Comparison of ENCODE assay signal across 8 cellular contexts in genomic region chr15:42921049-42921731, GRCh38. TPM values are rescaled to one million over a fixed set of nuclear protein-coding genes. Genes with fewer than 3 reads are reported as not detected.
A peak's percentile ranks its signal among the peaks of the same experiment; 100 is the strongest.
DNase-seq lines count a peak whose midpoint lies in the region; ATAC-seq, FAIRE-seq and TF ChIP-seq lines count a peak whose summit lies in the region.

No MANE protein-coding gene starts in this region.

- H3K27ac Mint-ChIP-seq in activated CD8-positive, alpha-beta T cell treated with anti-CD3 and anti-CD28 coated beads for 36 hours = peak overlapping the region; percentile 91

- POLR2A ChIA-PET in activated CD8-positive, alpha-beta T cell treated with anti-CD3 and anti-CD28 coated beads for 36 hours (lab: Charles Lee) = interaction anchor here (0.9 kb wide), 1 partner anchor 185 kb away, joined by 4 read pairs; the partner anchor contains the start of gene CDAN1
- POLR2A ChIA-PET in endothelial cell of umbilical vein (lab: Charles Lee) = no interaction called here

- intact Hi-C loops in activated CD8-positive, alpha-beta T cell treated with anti-CD3 and anti-CD28 coated beads for 36 hours (cut with micrococcal nuclease) = loop anchor here (5.0 kb wide), 1 partner anchor 124 kb away; no protein-coding TSS in a partner anchor
- intact Hi-C loops in endothelial cell of umbilical vein (cut with micrococcal nuclease) = loop anchor here (1.0 to 2.0 kb wide), 2 partner anchors 30 to 184 kb away; partner anchors contain the start of gene CDAN1
- intact Hi-C loops in stomach (cut with DNase I; ENCODE audit: low total_unique reads) = loop anchor here (10.0 kb wide), 1 partner anchor 186 kb away; the partner anchor contains the start of gene CDAN1

- H3K79me2 ChIP-seq in endothelial cell of umbilical vein (ENCODE audit: control insufficient read depth, insufficient read depth, low read length) = peaks cover 2% of the 10 kb centered on the region

- TF ChIP-seq POLR2A in endothelial cell of umbilical vein (IDR thresholded peaks at IDR 0.05; ENCODE audit: low read depth, low read length) = no peak
- TF ChIP-seq POLR2A in stomach (IDR thresholded peaks at IDR 0.05) = no peak

- peak overlapping the region; percentile 100 for H2AFZ ChIP-seq in endothelial cell of umbilical vein (ENCODE audit: low read depth, low read length)

- no peaks in the 10 kb centered on the region for H3K9me3 ChIP-seq in HUES6 (ENCODE audit: control insufficient read depth, insufficient read depth, low read depth, low read length)
- H3K9me3 ChIP-seq in endothelial cell of umbilical vein (replicated peaks; ENCODE audit: control insufficient read depth, insufficient read depth, low read length) = no peaks in the 10 kb centered on the region
- H3K9me3 ChIP-seq in muscle layer of duodenum (ENCODE audit: control insufficient read depth in 1 of 2, low read length in 2 of 2) = no peaks in the 10 kb centered on the region
- H3K9me3 ChIP-seq in stomach = no peaks in the 10 kb centered on the region

- H3K4me1 Mint-ChIP-seq in activated CD8-positive, alpha-beta T cell treated with anti-CD3 and anti-CD28 coated beads for 36 hours (ENCODE audit: low read depth) = peaks cover 24% of the 10 kb centered on the region

- peak; percentile 82 for FAIRE-seq in endothelial cell of umbilical vein (lab: Jason Lieb, UNC)

- TF ChIP-seq CTCF in activated CD8-positive, alpha-beta T cell treated with anti-CD3 and anti-CD28 coated beads for 36 hours (IDR thresholded peaks at IDR 0.05) = no peak
- no peak for TF ChIP-seq CTCF in endothelial cell of umbilical vein (IDR thresholded peaks at IDR 0.05; ENCODE audit: extremely low read depth in 1 of 2, insufficient read depth in 1 of 2, low read depth in 1 of 2, low read length in 2 of 2)
- peak in 1 of 7 experiments; percentile 32 for TF ChIP-seq CTCF in stomach (IDR thresholded peaks at IDR 0.05)

- H3K27me3 Mint-ChIP-seq in activated CD8-positive, alpha-beta T cell treated with anti-CD3 and anti-CD28 coated beads for 36 hours = no peaks in the 10 kb centered on the region

- no peaks in the 10 kb centered on the region for H3K9me1 ChIP-seq in endothelial cell of umbilical vein (replicated peaks; ENCODE audit: control insufficient read depth, extremely low read depth, insufficient read depth, low read length)

- DNase-seq in DMS114 treated with DMSO at 0.1 percent for 48 hours (lab: John Stamatoyannopoulos, UW; ENCODE audit: unreplicated experiment) = peak; percentile 23
- peak; percentile 64 for DNase-seq in activated CD8-positive, alpha-beta T cell treated with anti-CD3 and anti-CD28 coated beads for 36 hours
- peak; percentile 45 for DNase-seq in endothelial cell of umbilical vein (ENCODE audit: low read depth, low spot score)
- peak; percentile 27 for DNase-seq in stomach

- H3K36me3 Mint-ChIP-seq in activated CD8-positive, alpha-beta T cell treated with anti-CD3 and anti-CD28 coated beads for 36 hours (ENCODE audit: low read depth) = no peaks in the 10 kb centered on the region

- WGBS in stomach, 5 donors = 0 to 1% (median 1%) methylated on average over 35 to 36 of the region's 36 CpGs

- peak; percentile 25 for ATAC-seq in activated CD8-positive, alpha-beta T cell treated with anti-CD3 and anti-CD28 coated beads for 36 hours
- ATAC-seq in HG03342 (IDR thresholded peaks at IDR 0.05; ENCODE audit: unreplicated experiment) = no peak
- no peak for ATAC-seq in GM18498 (IDR thresholded peaks at IDR 0.05; ENCODE audit: unreplicated experiment)

- H3K27me3 ChIP-seq in HUES6 (ENCODE audit: control insufficient read depth, insufficient read depth, low read length) (peaks cover 8% of the 10 kb centered on the region), endothelial cell of umbilical vein (ENCODE audit: control insufficient read depth in 2 of 2, insufficient read depth in 2 of 2, low read length in 2 of 2) (no peaks in the 10 kb centered on the region), muscle layer of duodenum (ENCODE audit: low read depth, low read length) (no peaks in the 10 kb centered on the region), stomach (no peaks in the 10 kb centered on the region)

- no TSS peak for BruUV-seq in endothelial cell of umbilical vein (replicated peaks; lab: Mats Ljungman, UMichigan)

- dilution Hi-C loops in endothelial cell of umbilical vein (cut with MboI; ENCODE audit: extremely low pct_ligation_motif_present, low sequenced_read_pairs) = no loop called here

- peak overlapping the region; percentile 92 for H3K4me3 Mint-ChIP-seq in activated CD8-positive, alpha-beta T cell treated with anti-CD3 and anti-CD28 coated beads for 36 hours

- no peaks in the 10 kb centered on the region for H4K20me1 ChIP-seq in endothelial cell of umbilical vein (replicated peaks; ENCODE audit: control insufficient read depth, extremely low read depth, insufficient read depth, low read length)

- H3K4me3 ChIP-seq in HUES6 (ENCODE audit: low read depth, low read length) (peak overlapping the region; percentile 86), endothelial cell of umbilical vein (replicated peaks in 1 of 3; ENCODE audit: insufficient read depth in 1 of 3, low read depth in 1 of 3, low read length in 3 of 3) (peak overlapping the region; percentile 82 to 87 (median 84)), muscle layer of duodenum (ENCODE audit: low read depth in 1 of 2, low read length in 2 of 2) (peak overlapping the region; percentile 75 to 89), stomach (peak overlapping the region; percentile 73 to 100 (median 96))

- H3K9me3 Mint-ChIP-seq in activated CD8-positive, alpha-beta T cell treated with anti-CD3 and anti-CD28 coated beads for 36 hours = no peaks in the 10 kb centered on the region

- H3K9ac ChIP-seq in HUES6 (ENCODE audit: low read length) (no peak overlapping the region), endothelial cell of umbilical vein (replicated peaks; ENCODE audit: extremely low read depth, insufficient read depth, low read length) (peak overlapping the region; percentile 45)

- no peak for TF ChIP-seq EP300 in stomach (IDR thresholded peaks at IDR 0.05)

- peak overlapping the region; percentile 98 for H3K4me2 ChIP-seq in endothelial cell of umbilical vein (ENCODE audit: insufficient read depth, low read length)

- CTCF ChIA-PET in activated CD8-positive, alpha-beta T cell treated with anti-CD3 and anti-CD28 coated beads for 36 hours (lab: Charles Lee) = interaction anchor here (1.0 to 2.4 kb wide), 3 partner anchors 13 to 246 kb away, joined by 3 to 8 read pairs (median 3); no protein-coding TSS in a partner anchor
- CTCF ChIA-PET in endothelial cell of umbilical vein (lab: Charles Lee) = interaction anchor here (0.8 kb wide), 1 partner anchor 12 kb away, joined by 4 read pairs; no protein-coding TSS in a partner anchor

- no peaks in the 10 kb centered on the region for H3K36me3 ChIP-seq in HUES6 (ENCODE audit: control insufficient read depth, insufficient read depth, low read length)
- H3K36me3 ChIP-seq in endothelial cell of umbilical vein (ENCODE audit: control insufficient read depth in 2 of 2, extremely low read depth in 1 of 2, insufficient read depth in 2 of 2, low read length in 2 of 2) = no peaks in the 10 kb centered on the region
- H3K36me3 ChIP-seq in muscle layer of duodenum (ENCODE audit: control insufficient read depth in 1 of 2, insufficient read depth in 2 of 2, low read length in 2 of 2) = no peaks in the 10 kb centered on the region
- no peaks in the 10 kb centered on the region for H3K36me3 ChIP-seq in stomach

- H3K4me1 ChIP-seq in HUES6 (ENCODE audit: control insufficient read depth, insufficient read depth, low read length) = peaks cover 6% of the 10 kb centered on the region; the same call in 1 of the 2 replicates
- peaks cover 26% of the 10 kb centered on the region for H3K4me1 ChIP-seq in endothelial cell of umbilical vein (ENCODE audit: control insufficient read depth, extremely low read depth, insufficient read depth, low read length)
- H3K4me1 ChIP-seq in muscle layer of duodenum (ENCODE audit: control insufficient read depth in 1 of 2, insufficient read depth in 2 of 2, low read length in 2 of 2) = peaks cover 7 to 8% of the 10 kb centered on the region in 2 donors
- H3K4me1 ChIP-seq in stomach = peaks cover 8 to 33% (median 20%) of the 10 kb centered on the region in 4 donors

- H3K27ac ChIP-seq in HUES6 (ENCODE audit: low read depth, low read length) (no peak overlapping the region), endothelial cell of umbilical vein (ENCODE audit: insufficient read depth, low read depth, low read length) (no peak overlapping the region), muscle layer of duodenum (ENCODE audit: low read length) (peak overlapping the region; percentile 71), stomach (peak overlapping the region in 4 of 5 donors; percentile 81 to 95 (median 90))

TF ChIP-seq in endothelial cell of umbilical vein, 7 proteins besides CTCF, POLR2A, EP300 and RAD21:
- TF ChIP-seq JUN (IDR thresholded peaks at IDR 0.05; ENCODE audit: borderline replicate concordance, insufficient read depth, insufficient read length, low read depth) = no peak
TF ChIP-seq in endothelial cell of umbilical vein: peak in this region for 0.

RNA-seq across cellular contexts. Expression of gene TTBK2, which starts 0.6 kb away (rescaled TPM):
- 10 to 100 TPM in 1 of 2 experiments, 1 to 10 TPM in 1; 9.9 to 11.9 TPM for total RNA-seq in activated CD8-positive, alpha-beta T cell treated with anti-CD3 and anti-CD28 coated beads for 36 hours
- 16.9 and 17.1 TPM in 2 replicates for total RNA-seq in endothelial cell of umbilical vein
- polyA plus RNA-seq in endothelial cell of umbilical vein = 3.5 and 4.4 TPM in 2 replicates
- 3.6 and 4.6 TPM in 2 replicates for polyA plus RNA-seq in endothelial cell of umbilical vein (2011; cell fraction: cytosol; rRNA removed)
- 13.2 and 15.2 TPM in 2 replicates for polyA plus RNA-seq in endothelial cell of umbilical vein (2011; cell fraction: nucleus; rRNA removed)
- 5.7 and 6.3 TPM in 2 replicates for polyA plus RNA-seq in endothelial cell of umbilical vein (2012)
- polyA minus RNA-seq in endothelial cell of umbilical vein = 17.5 and 26.5 TPM in 2 replicates
- 6.3 TPM for polyA minus RNA-seq in endothelial cell of umbilical vein (2011; cell fraction: cytosol; rRNA and poly(A)+ RNA removed)
- 13.3 and 17.1 TPM in 2 replicates for polyA minus RNA-seq in endothelial cell of umbilical vein (2011; cell fraction: nucleus; rRNA and poly(A)+ RNA removed)
- 10 to 100 TPM in 3 of 5 donors, 1 to 10 TPM in 2; 7.0 to 15.6 (median 11.6) TPM for total RNA-seq in stomach
- polyA plus RNA-seq in stomach = 1 to 10 TPM; 1.2 to 1.7 (median 1.6) TPM

Comparison
In these comparisons a context has a peak if more than half of its experiments do, and no peak if none do; other contexts are left out.
1. H3K27ac ChIP-seq: peak in muscle layer of duodenum (single experiment) and stomach (4 of 5); none in HUES6 (single experiment) and endothelial cell of umbilical vein (single experiment).
2. Peak in every context shown above with its lines, with median percentiles within 50 percentile points of each other: DNase-seq and H3K4me3 ChIP-seq.